In the genomic region with DNA sequence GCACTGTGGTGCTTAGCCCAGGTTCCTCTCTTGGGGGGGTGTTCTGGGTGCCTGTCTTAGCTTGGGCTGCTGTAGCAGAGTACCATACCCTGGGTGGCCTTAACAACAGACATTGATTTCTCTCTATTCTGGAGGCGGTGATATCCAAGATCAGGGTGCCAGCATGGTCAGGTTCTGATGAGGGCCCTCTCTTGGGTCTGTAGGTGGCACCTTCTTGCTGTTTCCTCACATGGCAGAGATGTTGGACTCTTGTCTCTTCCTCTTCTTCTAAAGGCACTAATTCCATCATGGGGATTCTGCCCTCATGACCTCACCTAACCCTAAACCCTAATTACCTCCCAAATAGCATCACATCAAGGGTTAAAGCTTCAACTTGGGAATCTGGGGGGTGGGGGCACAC, we compare ENCODE assay signal across 16 cellular contexts. TPM values are rescaled to one million over a fixed set of nuclear protein-coding genes. Genes with fewer than 3 reads are reported as not detected.
DNase-seq lines count a peak whose midpoint lies in the region; ATAC-seq, FAIRE-seq and TF ChIP-seq lines count a peak whose summit lies in the region.
"Had no signal": no experiment of that assay in that cellular context is flagged by ENCODE, and none has a peak within 500 bp of the region (broad histone marks: within the 10 kb centered on the region; RNA-seq: fewer than 3 reads in every experiment).

No MANE protein-coding gene starts in this region.

- WGBS in GM12878 (ENCODE audit: insufficient coverage, insufficient replicate concordance, low lambda C conversion rate, missing lambda C conversion rate), result 89% methylated on average over 1 of the region's 1 CpG
- WGBS in spleen, 5 donors, result 71 to 100% (median 82%) methylated on average over 1 of the region's 1 CpG

- no peak overlapping the region for H3K4me3 ChIP-seq in NB4 (ENCODE audit: low read depth, low read length)
- no peak overlapping the region for H3K4me3 ChIP-seq in GM12878
- no peak overlapping the region for H3K4me3 ChIP-seq in spleen
- H3K4me3 ChIP-seq: heart left ventricle, prostate gland had no signal

- no peak for TF ChIP-seq RAD21 in GM12878 (IDR thresholded peaks at IDR 0.05; ENCODE audit: insufficient read depth, low read depth, low read length)

- peaks cover 0 to 3% of the 10 kb centered on the region in 2 experiments; a peak in 2 of 4 replicates for H3K27me3 ChIP-seq in GM12878 (replicated peaks in 1 of 2; ENCODE audit: control insufficient read depth in 2 of 2, insufficient read depth in 2 of 2, low read length in 1 of 2)
- H3K27me3 ChIP-seq in spleen (replicated peaks in 1 of 7), result peaks cover 0 to 26% (median 0%) of the 10 kb centered on the region in 7 donors
- H3K27me3 ChIP-seq: heart left ventricle had no signal

- no peak for FAIRE-seq in GM12878 (lab: Jason Lieb, UNC)

- in situ Hi-C loops in GM12878 (cut with MboI), result no loop called here

- DNase-seq in activated naive CD4-positive, alpha-beta T cell treated with anti-CD3 and anti-CD28 coated beads, Interleukin-2, amount 10 ng/mL, durations not matched to agents 7 days and 5 days, result peak; percentile 61
- DNase-seq in activated naive CD4-positive, alpha-beta T cell treated with Interleukin-2 at 50 U/mL for 16 hours, result no peak
- DNase-seq in NB4 (ENCODE audit: low read depth) (peak; percentile 69), GM12878 (ENCODE audit: low read depth, low spot score) (no peak), spleen (peak; percentile 43), NCI-H1694 treated with DMSO at 0.1 percent for 48 hours (lab: John Stamatoyannopoulos, UW) (no peak), 8988T (no peak)
- DNase-seq: dermis blood vessel endothelial cell, heart left ventricle, KG1, NCI-H446 treated with DMSO at 0.1 percent for 48 hours had no signal

- H3K27me3 Mint-ChIP-seq in activated naive CD4-positive, alpha-beta T cell treated with anti-CD3 and anti-CD28 coated beads, Interleukin-2, amount 10 ng/mL, durations not matched to agents 7 days and 5 days, result peaks cover 28% of the 10 kb centered on the region

- H3K36me3 Mint-ChIP-seq in activated naive CD4-positive, alpha-beta T cell treated with anti-CD3 and anti-CD28 coated beads, Interleukin-2, amount 10 ng/mL, durations not matched to agents 7 days and 5 days, result no peaks in the 10 kb centered on the region

- intact Hi-C loops in GM12878 (cut with micrococcal nuclease; ENCODE audit: unreplicated experiment) (no loop called here), spleen (cut with DNase I; ENCODE audit: low total_unique reads) (no loop called here)

- no peak overlapping the region for H3K4me2 ChIP-seq in GM12878 (ENCODE audit: control insufficient read depth, insufficient read depth)

- no peak overlapping the region for H3K27ac Mint-ChIP-seq in activated naive CD4-positive, alpha-beta T cell treated with anti-CD3 and anti-CD28 coated beads, Interleukin-2, amount 10 ng/mL, durations not matched to agents 7 days and 5 days
- H3K27ac Mint-ChIP-seq: activated T-helper 2 cell treated with anti-CD3 and anti-CD28 coated beads, Interferon-gamma antibody, Interleukin-2, Interleukin-4, amounts not matched to agents 10 μg/mL and 5 μg/mL and 100 μg/mL, durations not matched to agents 14 hours and 24 hours and 36 hours had no signal

- H2AFZ ChIP-seq in GM12878 (ENCODE audit: control insufficient read depth, low read depth, low read length), result no peak overlapping the region

- no peaks in the 10 kb centered on the region for H3K36me3 ChIP-seq in GM12878 (ENCODE audit: control insufficient read depth in 2 of 2, insufficient read depth in 2 of 2, low read length in 1 of 2)
- no peaks in the 10 kb centered on the region for H3K36me3 ChIP-seq in spleen
- H3K36me3 ChIP-seq: heart left ventricle, prostate gland had no signal

- no peak overlapping the region for H3K4me3 Mint-ChIP-seq in activated naive CD4-positive, alpha-beta T cell treated with anti-CD3 and anti-CD28 coated beads, Interleukin-2, amount 10 ng/mL, durations not matched to agents 7 days and 5 days

- H3K9me3 ChIP-seq in GM12878 (replicated peaks; ENCODE audit: control insufficient read depth, insufficient read depth, low read length) (no peaks in the 10 kb centered on the region), spleen (no peaks in the 10 kb centered on the region)
- H3K9me3 ChIP-seq: heart left ventricle, prostate gland had no signal

- no peak for TF ChIP-seq POLR2A in NB4 (IDR thresholded peaks at IDR 0.05; ENCODE audit: extremely low read depth, insufficient read length)
- TF ChIP-seq POLR2A in GM12878 (IDR thresholded peaks at IDR 0.05; ENCODE audit: low read depth, low read length), result no peak
- no peak for TF ChIP-seq POLR2A in spleen (IDR thresholded peaks at IDR 0.05)

- RAD21 ChIA-PET in GM12878 (lab: Charles Lee; ENCODE audit: unreplicated experiment), result no interaction called here

- peaks cover 19% of the 10 kb centered on the region for H3K4me1 Mint-ChIP-seq in activated naive CD4-positive, alpha-beta T cell treated with anti-CD3 and anti-CD28 coated beads, Interleukin-2, amount 10 ng/mL, durations not matched to agents 7 days and 5 days

- H3K4me1 ChIP-seq in GM12878 (ENCODE audit: control insufficient read depth, insufficient read depth, low read length) (no peaks in the 10 kb centered on the region), spleen (no peaks in the 10 kb centered on the region)
- H3K4me1 ChIP-seq: prostate gland had no signal

- no peaks in the 10 kb centered on the region for H3K9me3 Mint-ChIP-seq in activated naive CD4-positive, alpha-beta T cell treated with anti-CD3 and anti-CD28 coated beads, Interleukin-2, amount 10 ng/mL, durations not matched to agents 7 days and 5 days
- H3K9me3 Mint-ChIP-seq: activated T-helper 2 cell treated with anti-CD3 and anti-CD28 coated beads, Interferon-gamma antibody, Interleukin-2, Interleukin-4, amounts not matched to agents 10 μg/mL and 5 μg/mL and 100 μg/mL, durations not matched to agents 14 hours and 24 hours and 36 hours had no signal

- no TSS peak for BruUV-seq in GM12878 (replicated peaks; lab: Mats Ljungman, UMichigan)

- no peaks in the 10 kb centered on the region for H4K20me1 ChIP-seq in GM12878 (ENCODE audit: control insufficient read depth, insufficient read depth)

- CTCF ChIA-PET in activated naive CD4-positive, alpha-beta T cell treated with anti-CD3 and anti-CD28 coated beads, Interleukin-2, amount 10 ng/mL, durations not matched to agents 7 days and 5 days (lab: Charles Lee), result interaction anchor here (0.6 to 8.4 kb wide), 14 partner anchors 8 to 281 kb away, joined by 3 to 151 read pairs (median 3); no protein-coding TSS in a partner anchor
- CTCF ChIA-PET in GM12878 (lab: Yijun Ruan, JAX), result interaction anchor here (0.7 to 2.1 kb wide), 4 partner anchors 36 to 179 kb away, joined by 3 to 10 read pairs (median 5); no protein-coding TSS in a partner anchor

- H3K79me2 ChIP-seq in GM12878 (ENCODE audit: control insufficient read depth, insufficient read depth, low read length), result no peaks in the 10 kb centered on the region

- POLR2A ChIA-PET in GM12878 (lab: Charles Lee), result no interaction called here

- TF ChIP-seq CTCF in NB4 (IDR thresholded peaks at IDR 0.05; ENCODE audit: low read depth, low read length) (peak; percentile 78), GM12878 (IDR thresholded peaks at IDR 0.05 in 2 of 3, conservative IDR thresholded peaks at IDR 0.05 in 1 of 3; ENCODE audit: control insufficient read depth in 2 of 3, extremely low read depth in 1 of 3, insufficient read depth in 1 of 3, low read depth in 3 of 3, low read length in 3 of 3) (peak in 2 of 3 experiments; percentile 15 to 26; a peak in 2 of 6 replicates), spleen (IDR thresholded peaks at IDR 0.05 in 8 of 11, conservative IDR thresholded peaks at IDR 0.05 in 3 of 11) (peak in 3 of 11 experiments; percentile 10 to 36 (median 18))

- SMC1A ChIA-PET in GM12878 (lab: Charles Lee; ENCODE audit: uncharacterized antibody, unreplicated experiment), result interaction anchor here (0.7 to 1.5 kb wide), 2 partner anchors 13 to 276 kb away, joined by 3 read pairs; no protein-coding TSS in a partner anchor

- no peak overlapping the region for H3K27ac ChIP-seq in GM12878 (ENCODE audit: control insufficient read depth, insufficient read depth)
- no peak overlapping the region for H3K27ac ChIP-seq in spleen
- H3K27ac ChIP-seq: heart left ventricle, prostate gland had no signal

- peak; percentile 43; the same call in 1 of the 3 replicates for ATAC-seq in GM12878
- no peak for ATAC-seq in HG03460 (IDR thresholded peaks at IDR 0.05; ENCODE audit: unreplicated experiment)
- ATAC-seq: heart left ventricle had no signal

- TF ChIP-seq EP300 in GM12878 (IDR thresholded peaks at IDR 0.05; ENCODE audit: borderline replicate concordance in 1 of 2, control insufficient read depth in 1 of 2, low read depth in 2 of 2, low read length in 2 of 2), result no peak

- no peak overlapping the region for H3K9ac ChIP-seq in GM12878 (ENCODE audit: control insufficient read depth, insufficient read depth, low read length)

RNA-seq across cellular contexts. Expression of a gene that starts 19.9 kb away (rescaled TPM):
- total RNA-seq in GM12878 (2013; cell fraction: nucleolus; rRNA removed), result not detected in 2 replicates
- total RNA-seq in GM12878 (2014; rRNA removed), result not detected in 2 replicates
- not detected in 2 replicates for total RNA-seq in GM12878 (2014; rRNA removed; fragmentation: Illumina TruSeq; extraction: Trizol)
- not detected in 2 replicates for total RNA-seq in GM12878 (2021)
- 0.07 TPM for polyA plus RNA-seq in GM12878 (2011; ENCODE audit: low read depth)
- polyA plus RNA-seq in GM12878 (2011; rRNA removed), result not detected in 2 replicates
- not detected in 2 replicates for polyA plus RNA-seq in GM12878 (2011; cell fraction: cytosol; rRNA removed)
- polyA plus RNA-seq in GM12878 (2011; cell fraction: nucleus; rRNA removed), result not detected in 2 replicates
- 0.08 and 0.19 TPM in 2 replicates for polyA plus RNA-seq in GM12878 (2012)
- not detected in 2 replicates for polyA plus RNA-seq in GM12878 (2014; fragmentation: Illumina TruSeq; extraction: Trizol)
- not detected for polyA plus RNA-seq in GM12878 (2014; fragmentation: Nextera tagmentation; extraction: Ambion mirVana)
- not detected in 2 replicates for polyA plus RNA-seq in GM12878 (2014; rRNA removed)
- not detected for polyA plus RNA-seq in GM12878 (2016; fragmentation: Nextera tagmentation; extraction: Ambion mirVana)
- polyA minus RNA-seq in GM12878 (2011; rRNA and poly(A)+ RNA removed), result not detected in 2 replicates
- polyA minus RNA-seq in GM12878 (2011; cell fraction: cytosol; rRNA and poly(A)+ RNA removed), result not detected in 2 replicates
- not detected in 2 replicates for polyA minus RNA-seq in GM12878 (2011; cell fraction: nucleus; rRNA and poly(A)+ RNA removed)
- total RNA-seq in spleen, result not detected
- polyA plus RNA-seq in spleen, result not detected
- total RNA-seq: activated T-helper 2 cell treated with anti-CD3 and anti-CD28 coated beads, Interferon-gamma antibody, Interleukin-2, Interleukin-4, amounts not matched to agents 10 μg/mL and 5 μg/mL and 100 μg/mL, durations not matched to agents 14 hours and 24 hours and 36 hours; dermis blood vessel endothelial cell; lung microvascular endothelial cell had no signal
- polyA plus RNA-seq: BJ had no signal

RNA-seq across cellular contexts. Expression of a gene that starts 49.7 kb away (rescaled TPM):
- total RNA-seq in GM12878 (2013; cell fraction: nucleolus; rRNA removed), result 0.73 TPM in 1 of 2 replicates, not detected in the other
- not detected in 2 replicates for total RNA-seq in GM12878 (2014; rRNA removed)
- total RNA-seq in GM12878 (2014; rRNA removed; fragmentation: Illumina TruSeq; extraction: Trizol), result not detected in 2 replicates
- total RNA-seq in GM12878 (2021), result 0.10 TPM in 1 of 2 replicates, not detected in the other
- not detected for polyA plus RNA-seq in GM12878 (2011; ENCODE audit: low read depth)
- polyA plus RNA-seq in GM12878 (2011; rRNA removed), result 0.03 TPM in 1 of 2 replicates, not detected in the other
- not detected in 2 replicates for polyA plus RNA-seq in GM12878 (2011; cell fraction: cytosol; rRNA removed)
- 0.04 TPM in 2 replicates for polyA plus RNA-seq in GM12878 (2011; cell fraction: nucleus; rRNA removed)
- 0.09 and 0.17 TPM in 2 replicates for polyA plus RNA-seq in GM12878 (2012)
- not detected in 2 replicates for polyA plus RNA-seq in GM12878 (2014; fragmentation: Illumina TruSeq; extraction: Trizol)
- polyA plus RNA-seq in GM12878 (2014; fragmentation: Nextera tagmentation; extraction: Ambion mirVana), result not detected
- 0.20 TPM in 1 of 2 replicates, not detected in the other for polyA plus RNA-seq in GM12878 (2014; rRNA removed)
- polyA plus RNA-seq in GM12878 (2016; fragmentation: Nextera tagmentation; extraction: Ambion mirVana), result not detected
- not detected in 2 replicates for polyA minus RNA-seq in GM12878 (2011; rRNA and poly(A)+ RNA removed)
- polyA minus RNA-seq in GM12878 (2011; cell fraction: cytosol; rRNA and poly(A)+ RNA removed), result not detected in 2 replicates
- polyA minus RNA-seq in GM12878 (2011; cell fraction: nucleus; rRNA and poly(A)+ RNA removed), result not detected in 2 replicates
- total RNA-seq in spleen, result 10 to 100 TPM in 6 of 7 donors, 1 to 10 TPM in 1; 8.8 to 40.3 (median 20.0) TPM
- polyA plus RNA-seq in spleen, result 10 to 100 TPM in 1 of 3 donors, 1 to 10 TPM in 2; 3.2 to 15.6 (median 7.8) TPM
- total RNA-seq: activated T-helper 2 cell treated with anti-CD3 and anti-CD28 coated beads, Interferon-gamma antibody, Interleukin-2, Interleukin-4, amounts not matched to agents 10 μg/mL and 5 μg/mL and 100 μg/mL, durations not matched to agents 14 hours and 24 hours and 36 hours; dermis blood vessel endothelial cell had no signal

Comparison
In these comparisons a context has a peak if more than half of its experiments do, and no peak if none do; other contexts are left out.
1. DNase-seq: peak in activated naive CD4-positive, alpha-beta T cell treated with anti-CD3 and anti-CD28 coated beads, Interleukin-2, amount 10 ng/mL, durations not matched to agents 7 days and 5 days (single experiment), NB4 (single experiment) and spleen (single experiment); none in activated naive CD4-positive, alpha-beta T cell treated with Interleukin-2 at 50 U/mL for 16 hours (single experiment), GM12878 (single experiment), NCI-H1694 treated with DMSO at 0.1 percent for 48 hours (single experiment) and 8988T (single experiment).
2. RNA of a gene that starts 49.7 kb away (total RNA-seq): 8.8 to 40.3 TPM in spleen; 0.10 to 0.73 TPM in GM12878; every median in the first group is over 4 times any median in the second.